In the genomic region with DNA sequence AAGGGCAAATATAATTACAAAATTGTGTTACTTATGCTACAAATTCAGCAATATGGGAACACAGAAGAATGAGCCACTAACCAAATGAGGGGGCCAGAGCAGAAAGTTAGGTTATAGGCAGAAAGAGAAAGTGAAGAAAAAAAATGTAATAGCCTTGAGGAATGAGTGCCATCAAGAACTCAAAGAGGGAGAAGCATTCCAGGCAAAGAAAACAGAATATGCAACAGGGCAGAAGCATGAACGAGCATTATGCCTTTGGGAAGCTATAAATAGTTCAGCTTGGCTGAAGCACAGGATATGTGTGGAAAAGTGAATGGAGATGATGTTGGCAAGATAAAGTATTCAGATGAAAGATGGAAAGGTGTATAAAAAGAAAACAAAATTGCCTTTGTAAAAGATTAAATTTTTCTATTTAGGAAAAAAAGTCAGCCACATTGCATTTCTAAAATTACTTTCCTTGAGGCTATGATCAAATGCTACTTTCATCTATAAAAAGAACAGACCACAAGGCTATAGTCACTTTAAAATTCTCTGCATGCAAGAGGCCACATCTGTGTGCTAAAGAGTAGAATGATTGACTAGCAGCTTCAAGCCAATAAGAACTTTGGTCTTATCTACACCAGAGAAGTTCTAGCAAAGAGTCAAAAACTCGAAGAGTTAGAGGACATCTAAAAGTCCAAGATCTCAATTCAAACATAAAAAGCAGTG, we compare ENCODE assay signal across 11 cellular contexts.
A peak's percentile ranks its signal among the peaks of the same experiment; 100 is the strongest.
DNase-seq lines count a peak whose midpoint lies in the region; ATAC-seq, FAIRE-seq and TF ChIP-seq lines count a peak whose summit lies in the region.
"Had no signal": no experiment of that assay in that cellular context is flagged by ENCODE, and none has a peak within 500 bp of the region (broad histone marks: within the 10 kb centered on the region; RNA-seq: fewer than 3 reads in every experiment).

No MANE protein-coding gene starts in this region.

- H3K36me3 Mint-ChIP-seq in natural killer cell treated with Interleukin-12 subunit alpha and Interleukin-12 subunit beta and Interleukin-15 and Interleukin-18, amount 100 ng/mL, for 72 hours, result peaks cover 7% of the 10 kb centered on the region
- H3K36me3 Mint-ChIP-seq in T-cell, result no peaks in the 10 kb centered on the region

- H3K4me1 Mint-ChIP-seq in natural killer cell treated with Interleukin-12 subunit alpha and Interleukin-12 subunit beta and Interleukin-15 and Interleukin-18, amount 100 ng/mL, for 72 hours (ENCODE audit: low read depth in 2 of 2), result no peaks in the 10 kb centered on the region
- no peaks in the 10 kb centered on the region for H3K4me1 Mint-ChIP-seq in T-cell

- no peak overlapping the region for H3K27ac Mint-ChIP-seq in natural killer cell treated with Interleukin-12 subunit alpha and Interleukin-12 subunit beta and Interleukin-15 and Interleukin-18, amount 100 ng/mL, for 72 hours
- H3K27ac Mint-ChIP-seq in T-cell, result no peak overlapping the region

- no peak overlapping the region for H3K9ac ChIP-seq in keratinocyte (ENCODE audit: control insufficient read depth, extremely low read depth, insufficient read depth, low read length)

- H2AFZ ChIP-seq in keratinocyte (ENCODE audit: control insufficient read depth, low read length), result no peak overlapping the region

- no peaks in the 10 kb centered on the region for H3K79me2 ChIP-seq in keratinocyte (ENCODE audit: control insufficient read depth, insufficient read depth, low read length)

- no peaks in the 10 kb centered on the region for H3K9me1 ChIP-seq in keratinocyte (ENCODE audit: control insufficient read depth, extremely low read depth, insufficient read depth, low read length)

- no peaks in the 10 kb centered on the region for H3K9me3 ChIP-seq in keratinocyte (ENCODE audit: control insufficient read depth, low read depth, low read length)
- H3K9me3 ChIP-seq: SJSA1 had no signal

- H3K4me2 ChIP-seq in keratinocyte (ENCODE audit: control insufficient read depth, extremely low read depth, insufficient read depth, low read depth, low read length), result no peak overlapping the region

- DNase-seq in keratinocyte (ENCODE audit: low read depth, low spot score) (no peak), T-cell (no peak), NCI-H524 treated with DMSO at 0.1 percent for 48 hours (lab: John Stamatoyannopoulos, UW) (no peak)
- no peak for DNase-seq in natural killer cell treated with Interleukin-12 subunit alpha and Interleukin-12 subunit beta and Interleukin-15 and Interleukin-18, amount 100 ng/mL, for 72 hours (ENCODE audit: low spot score)
- DNase-seq: cortex of kidney, NCI-H1694 had no signal

- H3K4me3 ChIP-seq in keratinocyte (ENCODE audit: control insufficient read depth in 2 of 3, extremely low read depth in 1 of 3, insufficient read depth in 2 of 3, low read depth in 1 of 3, low read length in 3 of 3), result no peak overlapping the region
- H3K4me3 ChIP-seq: SJSA1 had no signal

- H3K4me1 ChIP-seq in keratinocyte (ENCODE audit: control insufficient read depth, extremely low read depth, insufficient read depth, low read length), result peaks cover 16% of the 10 kb centered on the region

- dilution Hi-C loops in keratinocyte (cut with MboI; ENCODE audit: extremely low pct_ligation_motif_present, low sequenced_read_pairs), result no loop called here

- ATAC-seq in GM18511 (IDR thresholded peaks at IDR 0.05; ENCODE audit: unreplicated experiment), result peak; percentile 77
- ATAC-seq in GM21737 (IDR thresholded peaks at IDR 0.05; ENCODE audit: unreplicated experiment), result peak; percentile 47
- ATAC-seq in HG03442 (IDR thresholded peaks at IDR 0.05; ENCODE audit: unreplicated experiment), result peak; percentile 54
- no peak for ATAC-seq in HG03460 (IDR thresholded peaks at IDR 0.05; ENCODE audit: unreplicated experiment)
- ATAC-seq in natural killer cell treated with Interleukin-12 subunit alpha and Interleukin-12 subunit beta and Interleukin-15 and Interleukin-18, amount 100 ng/mL, for 72 hours, result no peak
- no peak for ATAC-seq in T-cell (replicated peaks in 1 of 4)

- FAIRE-seq in keratinocyte (lab: Jason Lieb, UNC), result peak; percentile 26

- no peak overlapping the region for H3K4me3 Mint-ChIP-seq in natural killer cell treated with Interleukin-12 subunit alpha and Interleukin-12 subunit beta and Interleukin-15 and Interleukin-18, amount 100 ng/mL, for 72 hours
- H3K4me3 Mint-ChIP-seq in T-cell, result no peak overlapping the region

- H3K36me3 ChIP-seq in keratinocyte (ENCODE audit: control insufficient read depth in 2 of 2, extremely low read depth in 1 of 2, insufficient read depth in 2 of 2, low read length in 2 of 2), result no peaks in the 10 kb centered on the region
- H3K36me3 ChIP-seq: SJSA1 had no signal

- POLR2A ChIA-PET in T-cell (lab: Charles Lee), result no interaction called here

- peaks cover 17% of the 10 kb centered on the region for H3K9me3 Mint-ChIP-seq in natural killer cell treated with Interleukin-12 subunit alpha and Interleukin-12 subunit beta and Interleukin-15 and Interleukin-18, amount 100 ng/mL, for 72 hours
- peaks cover 7 to 27% (median 8%) of the 10 kb centered on the region in 3 donors for H3K9me3 Mint-ChIP-seq in T-cell

- no peak for TF ChIP-seq CTCF in keratinocyte (optimal IDR thresholded peaks at IDR 0.05 in 1 of 3, IDR thresholded peaks at IDR 0.05 in 1 of 3, conservative IDR thresholded peaks at IDR 0.05 in 1 of 3; ENCODE audit: extremely low read depth in 1 of 3, insufficient read depth in 2 of 3, low read length in 3 of 3)

- no peaks in the 10 kb centered on the region for H4K20me1 ChIP-seq in keratinocyte (ENCODE audit: control insufficient read depth, extremely low read depth, insufficient read depth, low read length)

- no peak overlapping the region for H3K27ac ChIP-seq in keratinocyte (ENCODE audit: control insufficient read depth, insufficient read depth, low read length)
- H3K27ac ChIP-seq: SJSA1 had no signal

- H3K27me3 Mint-ChIP-seq in natural killer cell treated with Interleukin-12 subunit alpha and Interleukin-12 subunit beta and Interleukin-15 and Interleukin-18, amount 100 ng/mL, for 72 hours, result no peaks in the 10 kb centered on the region
- no peaks in the 10 kb centered on the region for H3K27me3 Mint-ChIP-seq in T-cell

- CTCF ChIA-PET in T-cell (lab: Charles Lee), result no interaction called here

- H3K27me3 ChIP-seq in keratinocyte (ENCODE audit: control insufficient read depth, extremely low read depth, insufficient read depth, low read length), result no peaks in the 10 kb centered on the region
- H3K27me3 ChIP-seq: SJSA1 had no signal

Comparison
In these comparisons a context has a peak if more than half of its experiments do, and no peak if none do; other contexts are left out.
1. ATAC-seq: peak in GM18511 (single experiment), GM21737 (single experiment) and HG03442 (single experiment); none in HG03460 (single experiment), natural killer cell treated with Interleukin-12 subunit alpha and Interleukin-12 subunit beta and Interleukin-15 and Interleukin-18, amount 100 ng/mL, for 72 hours (0 of 2) and T-cell (0 of 4).